ENCODE assay signal across 11 cellular contexts in the genomic region with DNA sequence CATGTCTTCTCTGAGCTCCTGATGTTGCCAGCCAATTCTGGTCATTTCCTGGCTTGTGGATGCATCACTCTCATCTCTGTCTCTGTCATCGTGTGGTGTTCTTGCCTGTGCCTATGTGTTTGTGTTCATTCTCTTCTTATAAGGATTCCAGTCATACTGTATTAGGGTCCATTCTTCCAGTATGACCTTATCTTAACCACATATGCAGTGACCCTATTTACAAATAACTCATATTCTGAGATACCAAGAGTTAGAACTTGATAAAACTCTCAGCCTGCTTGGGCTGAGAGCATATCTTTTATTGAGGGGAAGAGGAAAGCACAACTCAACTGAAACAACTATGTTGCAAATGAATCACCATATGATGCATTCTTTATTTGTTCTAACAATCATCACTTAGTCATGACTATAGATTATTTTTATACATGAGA.
DNase-seq lines count a peak whose midpoint lies in the region; ATAC-seq and TF ChIP-seq lines count a peak whose summit lies in the region.
"Had no signal": no experiment of that assay in that cellular context is flagged by ENCODE, and none has a peak within 500 bp of the region (broad histone marks: within the 10 kb centered on the region; RNA-seq: fewer than 3 reads in every experiment).

No MANE protein-coding gene starts in this region.

- H3K27me3 ChIP-seq in PC-9 (ENCODE audit: insufficient read depth, low read depth) = no peaks in the 10 kb centered on the region
- H3K27me3 ChIP-seq in GM23338 (ENCODE audit: insufficient read depth) = no peaks in the 10 kb centered on the region
- H3K27me3 ChIP-seq: right lobe of liver had no signal

- H3K27ac Mint-ChIP-seq in nephron progenitor cell (peak overlapping the region; percentile 18), GM23338 (no peak overlapping the region)

- TF ChIP-seq CTCF in PC-9 (conservative IDR thresholded peaks at IDR 0.05) = no peak
- TF ChIP-seq CTCF in nephron progenitor cell (IDR thresholded peaks at IDR 0.05) = no peak
- no peak for TF ChIP-seq CTCF in GM23338 (conservative IDR thresholded peaks at IDR 0.05; ENCODE audit: low read depth in 2 of 2)
- TF ChIP-seq CTCF in lower leg skin (IDR thresholded peaks at IDR 0.05) = no peak

- H3K79me2 ChIP-seq in PC-9 (ENCODE audit: low read depth) (no peaks in the 10 kb centered on the region), GM23338 (replicated peaks; ENCODE audit: insufficient read depth) (no peaks in the 10 kb centered on the region)

- H2AFZ ChIP-seq in PC-9 (no peak overlapping the region), GM23338 (no peak overlapping the region)

- H3K9me3 ChIP-seq in PC-9 (ENCODE audit: insufficient read depth, low read depth) = no peaks in the 10 kb centered on the region
- H3K9me3 ChIP-seq: right lobe of liver had no signal

- in situ Hi-C loops in G401 (cut with HindIII; ENCODE audit: low sequenced_read_pairs) = no loop called here

- DNase-seq in ELR (ENCODE audit: low read depth) = peak; percentile 84
- no peak for DNase-seq in PC-9
- DNase-seq in epithelial cell of prostate (ENCODE audit: low read depth, low spot score) = peak; percentile 43
- no peak for DNase-seq in nephron progenitor cell
- no peak for DNase-seq in GM23338 (ENCODE audit: low spot score)
- DNase-seq in lower leg skin (ENCODE audit: low spot score in 2 of 2) = no peak
- no peak for DNase-seq in putamen (ENCODE audit: low spot score)
- no peak for DNase-seq in G401 (ENCODE audit: low spot score)
- DNase-seq: cerebellar nuclear complex, NCI-H1436 treated with DMSO at 0.1 percent for 48 hours, right lobe of liver had no signal

- H3K9me2 ChIP-seq in PC-9 (ENCODE audit: insufficient read depth) = no peaks in the 10 kb centered on the region
- H3K9me2 ChIP-seq in GM23338 (ENCODE audit: insufficient read depth) = peaks cover 3% of the 10 kb centered on the region; the same call in 1 of the 2 replicates

- H3K9me3 Mint-ChIP-seq in nephron progenitor cell (no peaks in the 10 kb centered on the region), GM23338 (peaks cover 8% of the 10 kb centered on the region; the same call in 1 of the 3 replicates)

- H3K4me1 ChIP-seq in PC-9 (replicated peaks; ENCODE audit: insufficient read depth) (no peaks in the 10 kb centered on the region), GM23338 (ENCODE audit: insufficient read depth) (peaks cover under 1% of the 10 kb centered on the region; the same call in 1 of the 2 replicates)
- H3K4me1 ChIP-seq: right lobe of liver had no signal

- H3F3A ChIP-seq in PC-9 (ENCODE audit: insufficient read depth, low read depth) (no peaks in the 10 kb centered on the region), GM23338 (replicated peaks; ENCODE audit: low read depth) (no peaks in the 10 kb centered on the region)

- no peak for ATAC-seq in GM23338
- ATAC-seq: right lobe of liver had no signal

- H3K4me3 Mint-ChIP-seq in nephron progenitor cell = no peak overlapping the region
- no peak overlapping the region for H3K4me3 Mint-ChIP-seq in GM23338

- CTCF ChIA-PET in PC-9 (lab: Charles Lee) = no interaction called here

- no TSS peak for BruUV-seq in PC-9 (replicated peaks; lab: Mats Ljungman, UMichigan)

- H3K4me1 Mint-ChIP-seq in nephron progenitor cell (no peaks in the 10 kb centered on the region), GM23338 (no peaks in the 10 kb centered on the region)

- H3K27ac ChIP-seq in PC-9 (no peak overlapping the region), epithelial cell of prostate (peak overlapping the region; percentile 92), GM23338 (ENCODE audit: low read depth) (no peak overlapping the region)
- H3K27ac ChIP-seq: right lobe of liver had no signal

- H3K4me3 ChIP-seq in PC-9 = no peak overlapping the region
- H3K4me3 ChIP-seq in GM23338 = no peak overlapping the region
- H3K4me3 ChIP-seq in lower leg skin (ENCODE audit: low read depth, poor library complexity, severe bottlenecking) = no peak overlapping the region
- H3K4me3 ChIP-seq: right lobe of liver had no signal

- no peaks in the 10 kb centered on the region for H4K20me1 ChIP-seq in PC-9 (ENCODE audit: insufficient read depth)
- no peaks in the 10 kb centered on the region for H4K20me1 ChIP-seq in GM23338 (replicated peaks; ENCODE audit: insufficient read depth)

- no peak for TF ChIP-seq POLR2A in lower leg skin (IDR thresholded peaks at IDR 0.05)

- intact Hi-C loops in PC-9 (cut with micrococcal nuclease; ENCODE audit: unreplicated experiment) (no loop called here), lower leg skin (cut with DNase I; ENCODE audit: low total_unique reads) (no loop called here)

- 11 to 50% methylated on average over 1 of the region's 1 CpG for WGBS in lower leg skin, 2 donors

- POLR2A ChIA-PET in PC-9 (lab: Charles Lee; ENCODE audit: unreplicated experiment) = no interaction called here

- H3K27me3 Mint-ChIP-seq in nephron progenitor cell (ENCODE audit: low read depth, poor library complexity) (no peaks in the 10 kb centered on the region), GM23338 (ENCODE audit: insufficient read depth, low read depth, poor library complexity) (no peaks in the 10 kb centered on the region)

- H3K4me2 ChIP-seq in PC-9 (0 out of 2 replicates have a peak overlapping the region, but pooled peaks have one; percentile 2), GM23338 (no peak overlapping the region)

- H3K36me3 ChIP-seq in PC-9 (ENCODE audit: low read depth) = no peaks in the 10 kb centered on the region
- no peaks in the 10 kb centered on the region for H3K36me3 ChIP-seq in GM23338 (ENCODE audit: insufficient read depth)
- H3K36me3 ChIP-seq: right lobe of liver had no signal

- H3K36me3 Mint-ChIP-seq in nephron progenitor cell (ENCODE audit: low read depth) (no peaks in the 10 kb centered on the region), GM23338 (ENCODE audit: low read depth) (peaks cover 5% of the 10 kb centered on the region; the same call in 2 of the 3 replicates)

TF ChIP-seq in GM23338, 12 proteins besides CTCF, POLR2A, EP300 and RAD21 (continues in another document):
- no peak for TF ChIP-seq NANOG (IDR thresholded peaks at IDR 0.05; ENCODE audit: borderline replicate concordance)
- TF ChIP-seq EZH2 (IDR thresholded peaks at IDR 0.05; ENCODE audit: low read depth, unreplicated experiment) = no peak
- TF ChIP-seq, protein P1, sequence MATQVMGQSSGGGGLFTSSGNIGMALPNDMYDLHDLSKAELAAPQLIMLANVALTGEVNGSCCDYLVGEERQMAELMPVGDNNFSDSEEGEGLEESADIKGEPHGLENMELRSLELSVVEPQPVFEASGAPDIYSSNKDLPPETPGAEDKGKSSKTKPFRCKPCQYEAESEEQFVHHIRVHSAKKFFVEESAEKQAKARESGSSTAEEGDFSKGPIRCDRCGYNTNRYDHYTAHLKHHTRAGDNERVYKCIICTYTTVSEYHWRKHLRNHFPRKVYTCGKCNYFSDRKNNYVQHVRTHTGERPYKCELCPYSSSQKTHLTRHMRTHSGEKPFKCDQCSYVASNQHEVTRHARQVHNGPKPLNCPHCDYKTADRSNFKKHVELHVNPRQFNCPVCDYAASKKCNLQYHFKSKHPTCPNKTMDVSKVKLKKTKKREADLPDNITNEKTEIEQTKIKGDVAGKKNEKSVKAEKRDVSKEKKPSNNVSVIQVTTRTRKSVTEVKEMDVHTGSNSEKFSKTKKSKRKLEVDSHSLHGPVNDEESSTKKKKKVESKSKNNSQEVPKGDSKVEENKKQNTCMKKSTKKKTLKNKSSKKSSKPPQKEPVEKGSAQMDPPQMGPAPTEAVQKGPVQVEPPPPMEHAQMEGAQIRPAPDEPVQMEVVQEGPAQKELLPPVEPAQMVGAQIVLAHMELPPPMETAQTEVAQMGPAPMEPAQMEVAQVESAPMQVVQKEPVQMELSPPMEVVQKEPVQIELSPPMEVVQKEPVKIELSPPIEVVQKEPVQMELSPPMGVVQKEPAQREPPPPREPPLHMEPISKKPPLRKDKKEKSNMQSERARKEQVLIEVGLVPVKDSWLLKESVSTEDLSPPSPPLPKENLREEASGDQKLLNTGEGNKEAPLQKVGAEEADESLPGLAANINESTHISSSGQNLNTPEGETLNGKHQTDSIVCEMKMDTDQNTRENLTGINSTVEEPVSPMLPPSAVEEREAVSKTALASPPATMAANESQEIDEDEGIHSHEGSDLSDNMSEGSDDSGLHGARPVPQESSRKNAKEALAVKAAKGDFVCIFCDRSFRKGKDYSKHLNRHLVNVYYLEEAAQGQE (IDR thresholded peaks at IDR 0.05; ENCODE audit: unreplicated experiment) = no peak

Comparison
In these comparisons a context has a peak if more than half of its experiments do, and no peak if none do; other contexts are left out.
1. DNase-seq: peak in ELR (single experiment) and epithelial cell of prostate (single experiment); none in PC-9 (0 of 2), nephron progenitor cell (single experiment), GM23338 (single experiment), lower leg skin (0 of 2), putamen (single experiment) and G401 (single experiment).